ENCODE assay signal across 8 cellular contexts in the genomic region with DNA sequence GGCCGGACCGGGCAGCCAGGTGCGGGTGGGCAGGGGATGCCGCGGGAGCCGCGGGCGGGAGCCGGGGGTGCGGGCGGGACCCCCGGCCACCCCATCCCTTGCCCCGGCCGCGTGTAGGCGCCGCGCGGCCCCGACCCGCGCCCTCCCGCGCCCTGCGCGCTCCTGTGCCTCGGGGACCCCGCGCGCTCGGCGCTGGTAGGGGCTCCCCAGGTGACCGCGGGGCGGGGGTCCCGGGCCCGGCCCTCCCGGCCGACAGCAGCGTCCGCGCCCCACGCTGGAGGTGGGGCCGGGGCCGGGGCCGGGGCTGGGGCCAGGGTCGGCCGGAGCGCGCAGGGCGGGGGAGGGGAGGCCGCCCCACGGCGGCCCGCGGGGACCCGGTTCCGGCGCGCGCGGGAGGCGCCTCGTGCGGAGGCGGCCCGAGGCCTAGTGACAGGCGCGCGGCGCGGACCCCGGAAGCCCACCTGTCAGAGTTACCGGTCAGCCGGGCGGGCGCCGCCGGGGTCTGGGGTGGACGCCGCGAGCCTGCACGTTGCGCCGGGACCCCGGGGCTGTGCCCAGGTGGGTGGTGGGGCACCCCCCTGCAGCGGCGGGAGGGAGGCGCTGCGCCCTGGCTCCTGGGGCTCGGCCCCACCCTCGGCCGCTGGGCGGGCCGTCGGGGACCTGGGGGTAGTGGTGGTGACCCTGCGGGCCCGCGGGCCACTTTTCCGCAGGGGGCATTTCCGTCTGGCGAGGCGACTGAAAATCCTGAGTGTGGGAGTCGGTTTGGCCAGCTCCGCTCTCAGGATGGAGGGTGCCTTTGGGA. TPM values are rescaled to one million over a fixed set of nuclear protein-coding genes. Genes with fewer than 3 reads are reported as not detected.
DNase-seq lines count a peak whose midpoint lies in the region; ATAC-seq, FAIRE-seq and TF ChIP-seq lines count a peak whose summit lies in the region.

No MANE protein-coding gene starts in this region.

- WGBS in gastroesophageal sphincter (ENCODE audit: low coverage in 1 of 2), 2 donors = 0 to 3% methylated on average over 9 to 10 of the region's 105 CpGs
- 1% methylated on average over 36 to 105 of the region's 105 CpGs for WGBS in pancreas, 2 donors

- H3K27ac ChIP-seq in CD8-positive, alpha-beta T cell (ENCODE audit: low read depth, low read length) = no peak overlapping the region
- peak overlapping the region in 2 of 4 donors; percentile 24 to 27 for H3K27ac ChIP-seq in gastroesophageal sphincter
- H3K27ac ChIP-seq in pancreas = no peak overlapping the region

- no peaks in the 10 kb centered on the region for H3K27me3 Mint-ChIP-seq in CD8-positive, alpha-beta T cell (ENCODE audit: low read depth)
- H3K27me3 Mint-ChIP-seq in activated CD8-positive, alpha-beta T cell treated with anti-CD3 and anti-CD28 coated beads for 36 hours = no peaks in the 10 kb centered on the region

- H3K36me3 ChIP-seq in CD8-positive, alpha-beta T cell (ENCODE audit: insufficient read depth, low read length) = peaks cover 5% of the 10 kb centered on the region
- peaks cover 0 to 22% of the 10 kb centered on the region in 2 donors for H3K36me3 ChIP-seq in gastroesophageal sphincter
- no peaks in the 10 kb centered on the region for H3K36me3 ChIP-seq in pancreas

- H3K27ac Mint-ChIP-seq in CD8-positive, alpha-beta T cell = no peak overlapping the region
- peak overlapping the region; percentile 86 for H3K27ac Mint-ChIP-seq in activated CD8-positive, alpha-beta T cell treated with anti-CD3 and anti-CD28 coated beads for 36 hours

- H3K4me1 Mint-ChIP-seq in CD8-positive, alpha-beta T cell (ENCODE audit: low read depth) = peaks cover 40% of the 10 kb centered on the region
- H3K4me1 Mint-ChIP-seq in activated CD8-positive, alpha-beta T cell treated with anti-CD3 and anti-CD28 coated beads for 36 hours (ENCODE audit: low read depth) = peaks cover 38% of the 10 kb centered on the region

- peaks cover 31% of the 10 kb centered on the region for H3K4me1 ChIP-seq in CD8-positive, alpha-beta T cell (ENCODE audit: insufficient read depth, low read length)
- H3K4me1 ChIP-seq in gastroesophageal sphincter (peaks cover 0 to 22% (median 5%) of the 10 kb centered on the region in 3 donors), pancreas (no peaks in the 10 kb centered on the region)

- POLR2A ChIA-PET in CD8-positive, alpha-beta T cell (lab: Charles Lee) = no interaction called here
- POLR2A ChIA-PET in activated CD8-positive, alpha-beta T cell treated with anti-CD3 and anti-CD28 coated beads for 36 hours (lab: Charles Lee) = interaction anchor here (1.2 kb wide), 1 partner anchor 95 kb away, joined by 8 read pairs; the partner anchor contains the start of gene DCUN1D2

- peak in 2 of 7 experiments; percentile 7 to 48 for DNase-seq in CD8-positive, alpha-beta T cell
- peak; percentile 44 for DNase-seq in activated CD8-positive, alpha-beta T cell treated with anti-CD3 and anti-CD28 coated beads for 36 hours
- DNase-seq in pancreas = peak in 4 of 6 donors; percentile 4 to 78 (median 40)
- DNase-seq in NCI-H2196 (lab: John Stamatoyannopoulos, UW; ENCODE audit: unreplicated experiment) = no peak
- no peak for DNase-seq in NCI-H2171 treated with DMSO at 0.1 percent for 48 hours (lab: John Stamatoyannopoulos, UW)

- H3K36me3 Mint-ChIP-seq in CD8-positive, alpha-beta T cell = peaks cover 25% of the 10 kb centered on the region
- H3K36me3 Mint-ChIP-seq in activated CD8-positive, alpha-beta T cell treated with anti-CD3 and anti-CD28 coated beads for 36 hours (ENCODE audit: low read depth) = peaks cover 48% of the 10 kb centered on the region

- no peak for TF ChIP-seq POLR2A in gastroesophageal sphincter (IDR thresholded peaks at IDR 0.05)

- no peak for TF ChIP-seq EP300 in gastroesophageal sphincter (IDR thresholded peaks at IDR 0.05)

- H3K4me3 Mint-ChIP-seq in CD8-positive, alpha-beta T cell = peak overlapping the region; percentile 85
- peak overlapping the region; percentile 87 for H3K4me3 Mint-ChIP-seq in activated CD8-positive, alpha-beta T cell treated with anti-CD3 and anti-CD28 coated beads for 36 hours

- intact Hi-C loops in CD8-positive, alpha-beta T cell (cut with DNase I, micrococcal nuclease) = no loop called here
- intact Hi-C loops in activated CD8-positive, alpha-beta T cell treated with anti-CD3 and anti-CD28 coated beads for 36 hours (cut with micrococcal nuclease) = no loop called here
- intact Hi-C loops in pancreas (cut with DNase I) = no loop called here

- H3K27me3 ChIP-seq in CD8-positive, alpha-beta T cell (ENCODE audit: insufficient read depth, low read length) = no peaks in the 10 kb centered on the region
- H3K27me3 ChIP-seq in gastroesophageal sphincter = no peaks in the 10 kb centered on the region
- no peaks in the 10 kb centered on the region for H3K27me3 ChIP-seq in pancreas

- H3K9me3 Mint-ChIP-seq in CD8-positive, alpha-beta T cell = no peaks in the 10 kb centered on the region
- H3K9me3 Mint-ChIP-seq in activated CD8-positive, alpha-beta T cell treated with anti-CD3 and anti-CD28 coated beads for 36 hours = no peaks in the 10 kb centered on the region

- no peaks in the 10 kb centered on the region for H3K9me3 ChIP-seq in CD8-positive, alpha-beta T cell (ENCODE audit: low read length)
- H3K9me3 ChIP-seq in gastroesophageal sphincter (no peaks in the 10 kb centered on the region), pancreas (no peaks in the 10 kb centered on the region)

- TF ChIP-seq CTCF in CD8-positive, alpha-beta T cell (IDR thresholded peaks at IDR 0.05) = no peak
- TF ChIP-seq CTCF in activated CD8-positive, alpha-beta T cell treated with anti-CD3 and anti-CD28 coated beads for 36 hours (IDR thresholded peaks at IDR 0.05) = no peak
- TF ChIP-seq CTCF in gastroesophageal sphincter (IDR thresholded peaks at IDR 0.05) (no peak), pancreas (IDR thresholded peaks at IDR 0.05) (no peak)

- no peak for FAIRE-seq in pancreas (lab: Jason Lieb, UNC)

- ATAC-seq in CD8-positive, alpha-beta T cell = peak; percentile 21
- ATAC-seq in GM19455 (IDR thresholded peaks at IDR 0.05; ENCODE audit: unreplicated experiment) (peak; percentile 41), HG03520 (IDR thresholded peaks at IDR 0.05; ENCODE audit: unreplicated experiment) (peak; percentile 42), gastroesophageal sphincter (peak; percentile 6), pancreas (peak in 3 of 4 donors; percentile 19 to 38 (median 33))
- ATAC-seq in activated CD8-positive, alpha-beta T cell treated with anti-CD3 and anti-CD28 coated beads for 36 hours = peak; percentile 18

- CTCF ChIA-PET in CD8-positive, alpha-beta T cell (lab: Charles Lee) = no interaction called here
- CTCF ChIA-PET in activated CD8-positive, alpha-beta T cell treated with anti-CD3 and anti-CD28 coated beads for 36 hours (lab: Charles Lee) = no interaction called here

- H3K4me3 ChIP-seq in CD8-positive, alpha-beta T cell (ENCODE audit: low read depth, low read length) = peak overlapping the region; percentile 37
- H3K4me3 ChIP-seq in gastroesophageal sphincter = peak overlapping the region; percentile 47 to 67
- peak overlapping the region; percentile 15 to 68 (median 56) for H3K4me3 ChIP-seq in pancreas

RNA-seq across cellular contexts. Expression of gene TFDP1, which starts 0.5 kb away (rescaled TPM):
- total RNA-seq in CD8-positive, alpha-beta T cell = 10 to 100 TPM; 17.1 to 19.8 TPM
- 100 to 1,000 TPM; 174 to 184 TPM for total RNA-seq in activated CD8-positive, alpha-beta T cell treated with anti-CD3 and anti-CD28 coated beads for 36 hours
- 10 to 100 TPM; 21.9 to 49.0 (median 29.2) TPM for total RNA-seq in gastroesophageal sphincter
- total RNA-seq in pancreas = 10 to 100 TPM; 10.3 to 24.7 (median 17.9) TPM
- 10 to 100 TPM; 10.9 to 22.3 TPM for polyA plus RNA-seq in pancreas

Comparison
In these comparisons a context has a peak if more than half of its experiments do, and no peak if none do; other contexts are left out.
1. DNase-seq: peak in activated CD8-positive, alpha-beta T cell treated with anti-CD3 and anti-CD28 coated beads for 36 hours (single experiment) and pancreas (4 of 6); none in NCI-H2196 (single experiment) and NCI-H2171 treated with DMSO at 0.1 percent for 48 hours (single experiment).
2. Peak in every context shown above with its lines, with median percentiles within 50 percentile points of each other: ATAC-seq and H3K4me3 ChIP-seq.